Comparison of ENCODE assay signal across 17 cellular contexts in the genomic region with DNA sequence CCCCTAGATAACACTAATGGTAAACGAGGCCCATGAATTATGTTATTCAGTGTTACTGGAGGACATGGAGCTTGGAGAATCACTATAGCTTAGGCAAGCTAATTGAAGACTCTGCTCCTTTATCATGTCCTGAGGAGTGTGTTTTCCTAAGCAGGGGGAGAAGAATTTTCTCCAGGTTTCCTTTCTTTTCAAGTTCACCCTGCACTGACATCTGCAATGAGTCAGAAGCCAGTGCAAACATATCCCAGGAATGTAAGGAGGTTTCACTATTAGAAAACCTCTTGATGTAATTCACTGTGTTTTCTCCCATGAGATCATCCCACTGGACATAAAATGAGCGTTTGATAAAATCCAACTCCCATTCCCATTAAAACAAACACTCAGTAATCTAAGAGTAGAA.
A peak's percentile ranks its signal among the peaks of the same experiment; 100 is the strongest.
DNase-seq lines count a peak whose midpoint lies in the region; ATAC-seq and TF ChIP-seq lines count a peak whose summit lies in the region.
"Had no signal": no experiment of that assay in that cellular context is flagged by ENCODE, and none has a peak within 500 bp of the region (broad histone marks: within the 10 kb centered on the region; RNA-seq: fewer than 3 reads in every experiment).

No MANE protein-coding gene starts in this region.

- TF ChIP-seq CTCF in AG04449 (IDR thresholded peaks at IDR 0.05; ENCODE audit: insufficient read depth, low read length, missing control alignments) (no peak), choroid plexus epithelial cell (conservative IDR thresholded peaks at IDR 0.05; ENCODE audit: low read depth, low read length) (no peak), body of pancreas (IDR thresholded peaks at IDR 0.05) (no peak)

- 39 to 42% methylated on average over 2 of the region's 2 CpGs for WGBS in body of pancreas, 2 donors

- H3K27ac ChIP-seq in body of pancreas, result no peak overlapping the region
- H3K27ac ChIP-seq: BLaER1, SJSA1, vagina had no signal

- CTCF ChIA-PET in AG04449 (lab: Yijun Ruan, JAX), result no interaction called here

- POLR2A ChIA-PET in AG04449 (lab: Yijun Ruan, JAX), result no interaction called here

- H3K27me3 ChIP-seq in body of pancreas, result no peaks in the 10 kb centered on the region
- H3K27me3 ChIP-seq: BLaER1, SJSA1, vagina had no signal

- intact Hi-C loops in body of pancreas (cut with DNase I), result no loop called here

- no peaks in the 10 kb centered on the region for H3K9me3 ChIP-seq in body of pancreas
- H3K9me3 ChIP-seq: BLaER1, SJSA1, vagina had no signal

- no peak for TF ChIP-seq POLR2A in body of pancreas (IDR thresholded peaks at IDR 0.05)

- H3K36me3 ChIP-seq in body of pancreas (replicated peaks in 1 of 2; ENCODE audit: insufficient read depth in 1 of 2, low read depth in 2 of 2), result no peaks in the 10 kb centered on the region
- H3K36me3 ChIP-seq: BLaER1, SJSA1, vagina had no signal

- H3K4me1 ChIP-seq in body of pancreas, result no peaks in the 10 kb centered on the region
- H3K4me1 ChIP-seq: SJSA1, vagina had no signal

- no peak for ATAC-seq in HG03045 (IDR thresholded peaks at IDR 0.05; ENCODE audit: unreplicated experiment)
- ATAC-seq in body of pancreas, result no peak
- no peak for ATAC-seq in GM18498 (IDR thresholded peaks at IDR 0.05; ENCODE audit: unreplicated experiment)
- no peak for ATAC-seq in HG03457 (IDR thresholded peaks at IDR 0.05; ENCODE audit: unreplicated experiment)
- ATAC-seq: naive thymus-derived CD4-positive, alpha-beta T cell; right cardiac atrium had no signal

- DNase-seq in AG04449 (ENCODE audit: low read depth, low spot score) (peak; percentile 12), HT1080 (ENCODE audit: low read depth) (peak; percentile 82), choroid plexus epithelial cell (ENCODE audit: low read depth) (peak; percentile 1), left kidney (ENCODE audit: low read depth, low spot score) (peak; percentile 55), body of pancreas (no peak)
- DNase-seq: activated CD4-positive, alpha-beta T cell treated with anti-CD3 and anti-CD28 coated beads, Interleukin-2, amount 50 U/mL, for 4 hours; activated effector memory CD4-positive, alpha-beta T cell treated with anti-CD3 and anti-CD28 coated beads, Interleukin-2, amount 50 U/mL, for 16 hours; naive thymus-derived CD4-positive, alpha-beta T cell; NCI-H187; OCI-M1; right cardiac atrium had no signal

- H3K4me3 ChIP-seq in AG04449 (ENCODE audit: low read depth, low read length), result no peak overlapping the region
- no peak overlapping the region for H3K4me3 ChIP-seq in choroid plexus epithelial cell (ENCODE audit: low read depth, low read length)
- H3K4me3 ChIP-seq in body of pancreas, result no peak overlapping the region
- H3K4me3 ChIP-seq: BLaER1, SJSA1, vagina had no signal

Comparison
In these comparisons a context has a peak if more than half of its experiments do, and no peak if none do; other contexts are left out.
1. DNase-seq: peak in AG04449 (single experiment), HT1080 (single experiment), choroid plexus epithelial cell (single experiment) and left kidney (single experiment); none in body of pancreas (0 of 4).